Comparison of ENCODE assay signal across 14 cellular contexts in genomic region chr3:59321881-59322540, GRCh38.
"Had no signal": no experiment of that assay in that cellular context is flagged by ENCODE, and none has a peak within 500 bp of the region (broad histone marks: within the 10 kb centered on the region; RNA-seq: fewer than 3 reads in every experiment).

No MANE protein-coding gene starts in this region.

- DNase-seq: activated CD4-positive, alpha-beta T cell treated with anti-CD3 and anti-CD28 coated beads for 1 hour; activated CD4-positive, alpha-beta T cell treated with anti-CD3 and anti-CD28 coated beads, Interleukin-2, amount 50 U/mL, for 48 hours; activated effector memory CD4-positive, alpha-beta T cell treated with anti-CD3 and anti-CD28 coated beads, Interleukin-2, amount 50 U/mL, for 16 hours; activated T-cell treated with anti-CD3 and anti-CD28 coated beads, Interleukin-2, amount 50 U/mL, for 4 hours; amygdala; heart right ventricle; kidney glomerular epithelial cell; lower lobe of right lung; midbrain; ovary had no signal

- ATAC-seq: activated naive CD4-positive, alpha-beta T cell treated with anti-CD3 and anti-CD28 coated beads, Interleukin-2, amount 50 U/mL, for 72 hours; activated T-cell treated with anti-CD3 and anti-CD28 coated beads, Interleukin-2, amount 50 U/mL, for 4 hours; heart right ventricle; lower lobe of right lung had no signal

- H3K4me3 ChIP-seq: cardiac muscle cell, heart right ventricle, lower lobe of right lung, neural progenitor cell, ovary, tibial nerve had no signal
